Comparison of ENCODE assay signal across 17 cellular contexts in the genomic region with DNA sequence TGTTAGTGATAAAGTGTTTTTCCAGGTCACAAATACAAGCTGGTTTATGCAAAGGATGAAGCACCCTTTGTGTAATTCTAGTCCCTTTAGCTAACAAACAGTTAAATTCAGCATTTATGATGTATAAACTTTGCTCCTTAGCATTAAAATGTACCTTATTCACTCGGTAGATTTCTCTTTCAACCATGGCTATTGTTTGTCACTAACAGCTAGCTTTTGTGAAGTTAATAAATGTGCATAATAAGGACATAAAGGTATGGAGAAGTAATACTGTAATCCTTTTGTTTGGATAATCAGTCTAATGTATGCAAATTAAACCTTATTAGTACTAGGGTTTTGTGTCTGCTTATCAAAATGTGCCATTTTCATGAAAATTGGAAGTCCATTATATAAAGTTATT. TPM values are rescaled to one million over a fixed set of nuclear protein-coding genes. Genes with fewer than 3 reads are reported as not detected.
A peak's percentile ranks its signal among the peaks of the same experiment; 100 is the strongest.
DNase-seq lines count a peak whose midpoint lies in the region.
"Had no signal": no experiment of that assay in that cellular context is flagged by ENCODE, and none has a peak within 500 bp of the region (broad histone marks: within the 10 kb centered on the region; RNA-seq: fewer than 3 reads in every experiment).

No MANE protein-coding gene starts in this region.

- no peak for DNase-seq in SK-N-MC (ENCODE audit: low read depth, low spot score)
- no peak for DNase-seq in MG63
- no peak for DNase-seq in NCI-H2227 treated with DMSO at 0.1 percent for 48 hours (lab: John Stamatoyannopoulos, UW)
- no peak for DNase-seq in activated T-cell treated with anti-CD3 and anti-CD28 coated beads, Interleukin-2, amount 50 U/mL, for 1 hour
- no peak for DNase-seq in NCI-H1436 treated with DMSO at 0.1 percent for 48 hours (lab: John Stamatoyannopoulos, UW)
- DNase-seq: COR-L47, GM23248, NCI-H1092, NCI-H1694 treated with DMSO at 0.1 percent for 48 hours, NCI-H345, NCI-H526, PC-9 had no signal

- H3K4me1 ChIP-seq in BLaER1 treated with 17β-estradiol and CSF1 and Interleukin-3, amounts not matched to agents 10 nM and 100 nM = peaks cover 10 to 39% (median 21%) of the 10 kb centered on the region in 10 experiments
- peaks cover 57% of the 10 kb centered on the region for H3K4me1 ChIP-seq in HUES6 (ENCODE audit: control insufficient read depth, insufficient read depth, low read length)
- peaks cover 35% of the 10 kb centered on the region for H3K4me1 ChIP-seq in iPS-20b (ENCODE audit: insufficient read depth, low read length)

- peak overlapping the region in 4 of 11 experiments; percentile 8 to 50 (median 15); a peak in 4 of 22 replicates for H3K27ac ChIP-seq in BLaER1 treated with 17β-estradiol and CSF1 and Interleukin-3, amounts not matched to agents 10 nM and 100 nM
- peak overlapping the region; percentile 89 for H3K27ac ChIP-seq in HUES6 (ENCODE audit: low read depth, low read length)
- peak overlapping the region; percentile 85 for H3K27ac ChIP-seq in SK-N-MC
- no peak overlapping the region for H3K27ac ChIP-seq in iPS-20b (ENCODE audit: low read length)
- H3K27ac ChIP-seq: GM23248, HL-60, PC-9 had no signal

- peak overlapping the region in 9 of 11 experiments; percentile 43 to 81 (median 59); a peak in 17 of 22 replicates for H3K4me2 ChIP-seq in BLaER1 treated with 17β-estradiol and CSF1 and Interleukin-3, amounts not matched to agents 10 nM and 100 nM
- H3K4me2 ChIP-seq: PC-9 had no signal

- no peaks in the 10 kb centered on the region; a peak in 1 of 22 replicates for H4K20me1 ChIP-seq in BLaER1 treated with 17β-estradiol and CSF1 and Interleukin-3, amounts not matched to agents 10 nM and 100 nM

- H3K9me3 ChIP-seq in BLaER1 treated with 17β-estradiol and CSF1 and Interleukin-3, amounts not matched to agents 10 nM and 100 nM (replicated peaks in 1 of 11) = no peaks in the 10 kb centered on the region
- H3K9me3 ChIP-seq in HUES6 (ENCODE audit: control insufficient read depth, insufficient read depth, low read depth, low read length) (no peaks in the 10 kb centered on the region), SK-N-MC (ENCODE audit: low read depth, low read length) (no peaks in the 10 kb centered on the region), iPS-20b (ENCODE audit: insufficient read depth, low read depth, low read length) (peaks cover 5% of the 10 kb centered on the region; the same call in 1 of the 2 replicates), MG63 (no peaks in the 10 kb centered on the region)

- H3K9ac ChIP-seq in BLaER1 treated with 17β-estradiol and CSF1 and Interleukin-3, amounts not matched to agents 10 nM and 100 nM = no peak overlapping the region
- H3K9ac ChIP-seq in HUES6 (ENCODE audit: low read length) = peak overlapping the region; percentile 62
- peak overlapping the region; percentile 8 for H3K9ac ChIP-seq in SK-N-MC (ENCODE audit: insufficient read length)
- H3K9ac ChIP-seq in iPS-20b (ENCODE audit: low read depth, low read length) = no peak overlapping the region
- H3K9ac ChIP-seq: GM23248 had no signal

- H3K36me3 ChIP-seq in BLaER1 treated with 17β-estradiol and CSF1 and Interleukin-3, amounts not matched to agents 10 nM and 100 nM = no peaks in the 10 kb centered on the region
- H3K36me3 ChIP-seq in HUES6 (ENCODE audit: control insufficient read depth, insufficient read depth, low read length) (no peaks in the 10 kb centered on the region), SK-N-MC (ENCODE audit: insufficient read depth, low read length) (no peaks in the 10 kb centered on the region), iPS-20b (ENCODE audit: insufficient read depth, low read depth, low read length) (no peaks in the 10 kb centered on the region), MG63 (no peaks in the 10 kb centered on the region)

- H3K4me3 ChIP-seq in BLaER1 treated with 17β-estradiol and CSF1 and Interleukin-3, amounts not matched to agents 10 nM and 100 nM = no peak overlapping the region
- H3K4me3 ChIP-seq in HUES6 (ENCODE audit: low read depth, low read length) (peak overlapping the region; percentile 2; the same call in 1 of the 2 replicates), SK-N-MC (peak overlapping the region; percentile 44), iPS-20b (ENCODE audit: low read length) (peak overlapping the region; percentile 40; the same call in 1 of the 2 replicates), MG63 (no peak overlapping the region)
- H3K4me3 ChIP-seq: GM23248, PC-9 had no signal

- peaks cover 8 to 63% (median 42%) of the 10 kb centered on the region in 11 experiments; a peak in 18 of 22 replicates for H3K27me3 ChIP-seq in BLaER1 treated with 17β-estradiol and CSF1 and Interleukin-3, amounts not matched to agents 10 nM and 100 nM
- no peaks in the 10 kb centered on the region for H3K27me3 ChIP-seq in HUES6 (ENCODE audit: control insufficient read depth, insufficient read depth, low read length)
- H3K27me3 ChIP-seq in iPS-20b (ENCODE audit: insufficient read depth, low read length) = no peaks in the 10 kb centered on the region
- H3K27me3 ChIP-seq in MG63 = no peaks in the 10 kb centered on the region

RNA-seq across cellular contexts. Expression of a gene that starts 34.2 kb away (rescaled TPM):
- not detected in 2 replicates for total RNA-seq in MG63 (2014; rRNA removed; shearing (Covaris generic); ENCODE audit: low replicate concordance)
- total RNA-seq: GM23248, M059J, PC-9 had no signal

Comparison
In these comparisons a context has a peak if more than half of its experiments do, and no peak if none do; other contexts are left out.
1. H3K4me3 ChIP-seq: peak in HUES6 (single experiment), SK-N-MC (single experiment) and iPS-20b (single experiment); none in BLaER1 treated with 17β-estradiol and CSF1 and Interleukin-3, amounts not matched to agents 10 nM and 100 nM (0 of 10) and MG63 (single experiment).
2. H3K9ac ChIP-seq: peak in HUES6 (single experiment) and SK-N-MC (single experiment); none in BLaER1 treated with 17β-estradiol and CSF1 and Interleukin-3, amounts not matched to agents 10 nM and 100 nM (0 of 11) and iPS-20b (single experiment).